In genomic region chr12:90152897-90153624, GRCh38 we compare ENCODE assay signal across 1 cellular context.
TF ChIP-seq lines count a peak whose summit lies in the region.

No MANE protein-coding gene starts in this region.

TF ChIP-seq in GM23338, 12 proteins besides CTCF, POLR2A, EP300 and RAD21 (continued from another document):
- TF ChIP-seq ZNF462 (CRISPR knock-in tag; IDR thresholded peaks at IDR 0.05) (no peak), POLR2AphosphoS5 (IDR thresholded peaks at IDR 0.05; ENCODE audit: low read depth) (no peak), CREB1 (CRISPR knock-in tag; IDR thresholded peaks at IDR 0.05; ENCODE audit: low read depth) (no peak), ZNF331 (CRISPR knock-in tag; IDR thresholded peaks at IDR 0.05; ENCODE audit: low read depth) (no peak), EZH2 (IDR thresholded peaks at IDR 0.05; ENCODE audit: low read depth, unreplicated experiment) (no peak)
